21 cellular contexts compared by ENCODE assay signal in the genomic region with DNA sequence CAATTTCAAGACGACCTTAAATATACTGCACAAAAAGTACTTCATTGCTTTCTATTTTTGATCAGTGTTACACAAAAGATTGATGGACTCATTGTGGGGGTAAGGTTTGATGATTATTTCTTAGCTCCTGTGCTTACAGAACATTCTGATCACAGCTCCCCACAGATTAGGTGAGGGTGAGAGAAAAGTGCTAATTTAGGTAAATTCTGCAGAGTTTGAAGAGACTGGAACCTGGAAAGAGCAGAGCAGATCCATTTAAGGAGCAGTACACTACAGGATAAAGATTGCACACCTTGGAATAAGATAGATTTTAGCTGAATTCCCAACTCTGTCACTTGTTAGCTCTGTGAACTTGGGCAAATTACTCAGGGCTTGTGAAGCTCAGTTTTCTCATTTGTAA.
"Had no signal": no experiment of that assay in that cellular context is flagged by ENCODE, and none has a peak within 500 bp of the region (broad histone marks: within the 10 kb centered on the region; RNA-seq: fewer than 3 reads in every experiment).

No MANE protein-coding gene starts in this region.

- H3K4me3 ChIP-seq: colonic mucosa, coronary artery, dorsolateral prefrontal cortex, esophagus squamous epithelium, gastrocnemius medialis, gastroesophageal sphincter, heart left ventricle, heart right ventricle had no signal

- H3K4me1 ChIP-seq: colonic mucosa, esophagus squamous epithelium, foreskin keratinocyte, gastrocnemius medialis, gastroesophageal sphincter, heart left ventricle, heart right ventricle had no signal

- H3K9me3 ChIP-seq: colonic mucosa, esophagus squamous epithelium, gastrocnemius medialis, gastroesophageal sphincter, heart left ventricle, heart right ventricle had no signal

- H3K27ac ChIP-seq: colonic mucosa, coronary artery, dorsolateral prefrontal cortex, epithelial cell of prostate, esophagus squamous epithelium, foreskin keratinocyte, gastrocnemius medialis, gastroesophageal sphincter, heart left ventricle, heart right ventricle had no signal

- DNase-seq: colonic mucosa; cortex of kidney; dermis blood vessel endothelial cell; dorsolateral prefrontal cortex; effector CD4-positive, alpha-beta T cell; effector CD8-positive, alpha-beta T cell; effector memory CD4-positive, alpha-beta T cell; effector memory CD8-positive, alpha-beta T cell; endodermal cell; erythroblast; esophagus squamous epithelium; foreskin fibroblast; foreskin keratinocyte; foreskin melanocyte; gastrocnemius medialis; glutamatergic neuron; heart left ventricle; heart right ventricle had no signal

- H3K27me3 ChIP-seq: colonic mucosa, dorsolateral prefrontal cortex, esophagus squamous epithelium, foreskin keratinocyte, gastrocnemius medialis, gastroesophageal sphincter, heart left ventricle, heart right ventricle had no signal

- H3K36me3 ChIP-seq: colonic mucosa, esophagus squamous epithelium, gastrocnemius medialis, gastroesophageal sphincter, heart left ventricle, heart right ventricle had no signal
